In genomic region chr17:57338257-57338919, GRCh38 we compare ENCODE assay signal across 9 cellular contexts.
DNase-seq lines count a peak whose midpoint lies in the region; ATAC-seq and TF ChIP-seq lines count a peak whose summit lies in the region.
"Had no signal": no experiment of that assay in that cellular context is flagged by ENCODE, and none has a peak within 500 bp of the region (broad histone marks: within the 10 kb centered on the region; RNA-seq: fewer than 3 reads in every experiment).

No MANE protein-coding gene starts in this region.

- no peaks in the 10 kb centered on the region for H3K9me3 ChIP-seq in ascending aorta
- H3K9me3 ChIP-seq: right atrium auricular region had no signal

- DNase-seq in activated CD4-positive, CD25-positive, alpha-beta regulatory T cell (lab: John Stamatoyannopoulos, UW): no peak
- peak; percentile 94 for DNase-seq in OCI-M1 (lab: John Stamatoyannopoulos, UW)
- peak; percentile 42 for DNase-seq in retina
- no peak for DNase-seq in HuH-7 (ENCODE audit: low spot score)
- no peak for DNase-seq in NCI-H226
- no peak for DNase-seq in ascending aorta (ENCODE audit: low spot score in 2 of 2)

- no peak overlapping the region for H3K4me3 ChIP-seq in ascending aorta
- H3K4me3 ChIP-seq: right atrium auricular region had no signal

- H3K4me1 ChIP-seq in ascending aorta: no peaks in the 10 kb centered on the region

- H3K27ac ChIP-seq in ascending aorta: no peak overlapping the region
- H3K27ac ChIP-seq: right atrium auricular region had no signal

- ATAC-seq in activated CD4-positive, CD25-positive, alpha-beta regulatory T cell treated with anti-CD3 and anti-CD28 coated beads, Interleukin-2, amount 50 U/mL, for 24 hours: peak; percentile 32 to 43
- ATAC-seq in HG03039 (IDR thresholded peaks at IDR 0.05; ENCODE audit: unreplicated experiment): peak; percentile 54

- H3K36me3 ChIP-seq in ascending aorta: no peaks in the 10 kb centered on the region
- H3K36me3 ChIP-seq: right atrium auricular region had no signal

- H3K27me3 ChIP-seq in ascending aorta: no peaks in the 10 kb centered on the region
- H3K27me3 ChIP-seq: right atrium auricular region had no signal

- intact Hi-C loops in ascending aorta (cut with DNase I): no loop called here

- TF ChIP-seq CTCF in ascending aorta (IDR thresholded peaks at IDR 0.05): no peak

Comparison
In these comparisons a context has a peak if more than half of its experiments do, and no peak if none do; other contexts are left out.
1. DNase-seq: peak in OCI-M1 (single experiment) and retina (single experiment); none in activated CD4-positive, CD25-positive, alpha-beta regulatory T cell (0 of 4), HuH-7 (single experiment), NCI-H226 (single experiment) and ascending aorta (0 of 2).